10 cellular contexts compared by ENCODE assay signal in the genomic region with DNA sequence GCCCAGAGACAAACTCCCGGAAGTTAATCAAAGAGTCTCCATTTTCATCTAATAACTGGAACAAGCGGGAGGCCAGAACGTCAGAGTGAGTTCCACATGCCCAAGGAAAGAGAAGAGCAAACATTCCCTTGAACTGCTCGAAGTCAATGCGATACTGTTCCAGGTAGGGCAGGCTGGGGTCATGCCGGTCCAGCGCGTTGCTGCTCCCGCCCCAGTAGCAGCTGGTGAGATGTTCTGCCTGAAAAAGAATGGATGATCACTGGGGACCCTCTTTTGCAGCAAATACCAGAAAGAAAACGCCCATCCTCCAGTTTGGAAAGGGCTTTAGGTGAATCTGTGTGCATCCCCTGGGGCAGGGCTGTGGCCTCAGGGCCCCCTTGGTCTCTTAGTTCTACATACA.
"Had no signal": no experiment of that assay in that cellular context is flagged by ENCODE, and none has a peak within 500 bp of the region (broad histone marks: within the 10 kb centered on the region; RNA-seq: fewer than 3 reads in every experiment).

No MANE protein-coding gene starts in this region.

- H3K4me3 ChIP-seq: GM23248, HAP-1 had no signal

- H3K9me3 ChIP-seq: HAP-1 had no signal

- H3K4me3 Mint-ChIP-seq: HFFc6, IgD-negative memory B cell had no signal

- H2AFZ ChIP-seq: GM23248 had no signal

- ATAC-seq: HCT116, HepG2 had no signal

- H3K27me3 Mint-ChIP-seq: IgD-negative memory B cell had no signal

- H3K27ac ChIP-seq: GM23248, HL-60 had no signal

- H3K27ac Mint-ChIP-seq: HFFc6 had no signal

- H3K9me3 Mint-ChIP-seq: HFFc6, IgD-negative memory B cell had no signal

- H3K9ac ChIP-seq: GM23248 had no signal

- DNase-seq: GM23248, GOT3, H7, HFFc6, KBM-7 had no signal
